8 cellular contexts compared by ENCODE assay signal in the genomic region with DNA sequence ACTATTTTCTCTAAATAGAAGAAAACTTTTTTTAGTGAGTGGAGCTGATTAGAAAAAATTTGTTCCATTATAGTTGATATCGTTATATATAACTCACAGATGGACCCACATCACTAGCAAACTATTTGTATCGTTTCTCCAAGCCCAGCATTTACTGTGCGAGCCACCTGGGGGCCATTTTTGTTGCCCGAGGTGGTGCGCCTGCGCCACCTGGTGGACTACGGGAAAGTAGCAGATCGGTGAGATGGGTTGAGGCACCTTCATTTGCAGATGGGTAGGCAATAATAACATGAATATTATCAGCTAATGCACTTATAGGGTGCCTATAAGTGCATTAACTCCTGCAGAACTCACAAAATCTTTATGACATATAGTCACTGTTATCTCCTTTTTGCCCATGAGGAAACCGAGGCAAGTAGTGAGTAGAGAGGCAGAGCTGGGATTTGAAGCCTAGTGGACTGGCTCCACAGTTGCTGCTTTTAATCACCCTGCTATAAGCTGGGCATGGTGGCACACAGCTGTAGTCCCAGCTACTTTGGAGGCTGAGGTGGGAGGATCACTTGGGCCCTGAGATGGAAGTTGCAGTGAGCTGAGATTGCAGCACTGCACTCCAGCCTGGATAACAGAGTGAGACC. TPM values are rescaled to one million over a fixed set of nuclear protein-coding genes. Genes with fewer than 3 reads are reported as not detected.
DNase-seq lines count a peak whose midpoint lies in the region; ATAC-seq, FAIRE-seq and TF ChIP-seq lines count a peak whose summit lies in the region.

No MANE protein-coding gene starts in this region.

- DNase-seq in A172 (ENCODE audit: low spot score) (peak; percentile 54), GM12892 (ENCODE audit: insufficient read length) (peak; percentile 56), NCI-H1105 treated with DMSO at 0.1 percent for 48 hours (lab: John Stamatoyannopoulos, UW) (peak; percentile 61), cardiac fibroblast (ENCODE audit: low read depth in 2 of 2) (peak; percentile 48 to 62), lung (ENCODE audit: low spot score) (peak; percentile 68)
- DNase-seq in stimulated activated CD8-positive, alpha-beta memory T cell treated with anti-CD3 and anti-CD28 coated beads, Interleukin-4, amount 100 ng/mL, for 48 hours: peak; percentile 86

- peak; percentile 96 for FAIRE-seq in GM12892 (lab: Jason Lieb, UNC)

- TF ChIP-seq CTCF in cardiac fibroblast (IDR thresholded peaks at IDR 0.05; ENCODE audit: low read depth, low read length): peak; percentile 93
- peak; percentile 85 for TF ChIP-seq CTCF in lung (IDR thresholded peaks at IDR 0.05; ENCODE audit: control extremely low read depth, extremely low read depth)

- H3K36me3 ChIP-seq in lung (ENCODE audit: control insufficient read depth in 2 of 2, insufficient read depth in 2 of 2, low read length in 2 of 2): no peaks in the 10 kb centered on the region

- H3K4me1 ChIP-seq in lung (ENCODE audit: control insufficient read depth in 2 of 2, insufficient read depth in 2 of 2, low read length in 2 of 2): peaks cover 0 to 3% of the 10 kb centered on the region in 2 donors

- H3K4me3 ChIP-seq in cardiac fibroblast (replicated peaks in 1 of 2; ENCODE audit: low read depth in 2 of 2, low read length in 2 of 2): no peak overlapping the region
- no peak overlapping the region for H3K4me3 ChIP-seq in lung

- peaks cover 0 to 3% of the 10 kb centered on the region in 2 donors for H3K9me3 ChIP-seq in lung (ENCODE audit: control insufficient read depth in 2 of 2, insufficient read depth in 1 of 2, low read length in 1 of 2)

- no peak for TF ChIP-seq POLR2A in GM12892 (IDR thresholded peaks at IDR 0.05; ENCODE audit: low read depth, low read length)

- H3K27ac ChIP-seq in lung (ENCODE audit: low read depth in 1 of 2, low read length in 1 of 2): no peak overlapping the region

- peaks cover 8% of the 10 kb centered on the region for H3K27me3 ChIP-seq in lung (ENCODE audit: control insufficient read depth, insufficient read depth)

- WGBS in lung, 2 donors: 7% methylated on average over 9 of the region's 9 CpGs

- peak; percentile 57 to 76 for ATAC-seq in activated CD4-positive, CD25-positive, alpha-beta regulatory T cell treated with anti-CD3 and anti-CD28 coated beads, Interleukin-2, amount 50 U/mL, for 24 hours
- ATAC-seq in lung (ENCODE audit: insufficient read depth, low FRiP score) (peak; percentile 58), HG03460 (IDR thresholded peaks at IDR 0.05; ENCODE audit: unreplicated experiment) (no peak)

RNA-seq across cellular contexts. Expression of a gene that starts 23.2 kb away (rescaled TPM):
- total RNA-seq in A172 (2014; rRNA removed; shearing (Covaris generic)): 4.8 and 4.9 TPM in 2 replicates
- 0.40 TPM for polyA plus RNA-seq in GM12892 (2012; ENCODE audit: missing spikeins)
- 10 to 100 TPM; 10.9 to 17.1 TPM for total RNA-seq in lung
- 1 to 10 TPM; 3.6 to 4.7 TPM for polyA plus RNA-seq in lung

RNA-seq across cellular contexts. Expression of a gene that starts 32.6 kb away (rescaled TPM):
- 0.14 TPM in 1 of 2 replicates, not detected in the other for total RNA-seq in A172 (2014; rRNA removed; shearing (Covaris generic))
- polyA plus RNA-seq in GM12892 (2012; ENCODE audit: missing spikeins): 45.2 TPM
- 10 to 100 TPM; 14.6 to 55.3 TPM for total RNA-seq in lung
- polyA plus RNA-seq in lung: 10 to 100 TPM; 11.7 to 70.9 TPM

Comparison
In these comparisons a context has a peak if more than half of its experiments do, and no peak if none do; other contexts are left out.
1. RNA of a gene that starts 32.6 kb away (total RNA-seq): 14.6 to 55.3 TPM in lung; 0.14 TPM in A172; every median in the first group is over 10 times any median in the second.
2. Peak in every context shown above with its lines, with median percentiles within 50 percentile points of each other: DNase-seq.